ENCODE assay signal across 8 cellular contexts in genomic region chr6:44072959-44073611, GRCh38. TPM values are rescaled to one million over a fixed set of nuclear protein-coding genes. Genes with fewer than 3 reads are reported as not detected.
A peak's percentile ranks its signal among the peaks of the same experiment; 100 is the strongest.
DNase-seq lines count a peak whose midpoint lies in the region; ATAC-seq and TF ChIP-seq lines count a peak whose summit lies in the region.

No MANE protein-coding gene starts in this region.

- peaks cover 43% of the 10 kb centered on the region for H3K4me1 ChIP-seq in PC-3 (ENCODE audit: insufficient read depth, low read length)
- H3K4me1 ChIP-seq in right atrium auricular region = peaks cover 3 to 46% of the 10 kb centered on the region in 2 donors
- H3K4me1 ChIP-seq in sigmoid colon = peaks cover 0 to 45% (median 35%) of the 10 kb centered on the region in 4 donors

- 1% methylated on average over 55 of the region's 55 CpGs for WGBS in sigmoid colon, 2 donors

- no peaks in the 10 kb centered on the region for H3K36me3 Mint-ChIP-seq in activated naive CD8-positive, alpha-beta T cell treated with anti-CD3 and anti-CD28 coated beads for 36 hours

- no peaks in the 10 kb centered on the region for H3F3A ChIP-seq in PC-3 (ENCODE audit: low read length, unreplicated experiment)

- no peaks in the 10 kb centered on the region for H3K9me3 Mint-ChIP-seq in activated naive CD8-positive, alpha-beta T cell treated with anti-CD3 and anti-CD28 coated beads for 36 hours

- peaks cover 24% of the 10 kb centered on the region for H3K27me3 Mint-ChIP-seq in activated naive CD8-positive, alpha-beta T cell treated with anti-CD3 and anti-CD28 coated beads for 36 hours

- H3K36me3 ChIP-seq in GM06990 (ENCODE audit: control insufficient read depth, insufficient read depth, low read length) (no peaks in the 10 kb centered on the region), PC-3 (ENCODE audit: low read depth, low read length) (no peaks in the 10 kb centered on the region), right atrium auricular region (no peaks in the 10 kb centered on the region), sigmoid colon (no peaks in the 10 kb centered on the region)

- H3K4me2 ChIP-seq in PC-3 (ENCODE audit: low read length) = peak overlapping the region; percentile 66

- H3K9me3 ChIP-seq in PC-3 (ENCODE audit: low read length) = no peaks in the 10 kb centered on the region
- H3K9me3 ChIP-seq in right atrium auricular region = no peaks in the 10 kb centered on the region
- no peaks in the 10 kb centered on the region for H3K9me3 ChIP-seq in sigmoid colon

- TF ChIP-seq EP300 in sigmoid colon (IDR thresholded peaks at IDR 0.05) = no peak

- TSS peak; percentile 80 for BruUV-seq in PC-3 (replicated peaks; lab: Mats Ljungman, UMichigan)

- H4K20me1 ChIP-seq in PC-3 (ENCODE audit: low read length) = no peaks in the 10 kb centered on the region

- no peak for TF ChIP-seq POLR2A in sigmoid colon (IDR thresholded peaks at IDR 0.05)

- H3K27me3 ChIP-seq in GM06990 (replicated peaks; ENCODE audit: control insufficient read depth, insufficient read depth, low read length) (no peaks in the 10 kb centered on the region), PC-3 (ENCODE audit: low read length) (no peaks in the 10 kb centered on the region), right atrium auricular region (no peaks in the 10 kb centered on the region), sigmoid colon (peaks cover 0 to 7% (median 0%) of the 10 kb centered on the region in 3 donors)

- CTCF ChIA-PET in PC-3 (lab: Charles Lee) = interaction anchor here (0.7 to 2.0 kb wide), 2 partner anchors 100 to 303 kb away, joined by 4 to 5 read pairs; partner anchors contain the start of gene VEGFA

- H3K9ac ChIP-seq in PC-3 (ENCODE audit: low read length) = peak overlapping the region; percentile 55

- H3K79me2 ChIP-seq in PC-3 (ENCODE audit: low read length) = no peaks in the 10 kb centered on the region

- peaks cover 15% of the 10 kb centered on the region for H3K4me1 Mint-ChIP-seq in activated naive CD8-positive, alpha-beta T cell treated with anti-CD3 and anti-CD28 coated beads for 36 hours

- H3K4me3 ChIP-seq in GM06990 (replicated peaks; ENCODE audit: low read depth, low read length) = peak overlapping the region; percentile 65
- H3K4me3 ChIP-seq in HFF-Myc (replicated peaks; ENCODE audit: low read depth, low read length) = peak overlapping the region; percentile 36
- peak overlapping the region; percentile 13; the same call in 1 of the 2 replicates for H3K4me3 ChIP-seq in PC-3 (ENCODE audit: low read length)
- peak overlapping the region; percentile 34 to 57 for H3K4me3 ChIP-seq in right atrium auricular region
- H3K4me3 ChIP-seq in sigmoid colon = peak overlapping the region; percentile 33 to 55 (median 49)

- no peak for TF ChIP-seq CTCF in GM06990 (IDR thresholded peaks at IDR 0.05; ENCODE audit: insufficient read depth, low read length, poor library complexity, severe bottlenecking)
- TF ChIP-seq CTCF in HFF-Myc (IDR thresholded peaks at IDR 0.05; ENCODE audit: low read depth, low read length, missing control alignments) = no peak
- no peak for TF ChIP-seq CTCF in PC-3 (conservative IDR thresholded peaks at IDR 0.05; ENCODE audit: low read depth, low read length)
- TF ChIP-seq CTCF in right atrium auricular region (IDR thresholded peaks at IDR 0.05) = no peak
- no peak for TF ChIP-seq CTCF in sigmoid colon (IDR thresholded peaks at IDR 0.05)

- H3K4me3 Mint-ChIP-seq in activated naive CD8-positive, alpha-beta T cell treated with anti-CD3 and anti-CD28 coated beads for 36 hours = peak overlapping the region; percentile 95

- peak overlapping the region; percentile 89 for H3K27ac Mint-ChIP-seq in activated naive CD8-positive, alpha-beta T cell treated with anti-CD3 and anti-CD28 coated beads for 36 hours

- ATAC-seq in PC-3 = peak; percentile 52

- DNase-seq in GM06990 (ENCODE audit: extremely low read depth, insufficient read length) (peak; percentile 89), HFF-Myc (ENCODE audit: extremely low read depth, low read depth) (no peak), PC-3 (peak; percentile 84), right atrium auricular region (ENCODE audit: low spot score) (no peak), sigmoid colon (peak; percentile 90), NCI-H146 treated with DMSO at 0.1 percent for 48 hours (lab: John Stamatoyannopoulos, UW; ENCODE audit: unreplicated experiment) (no peak), COR-L47 (lab: John Stamatoyannopoulos, UW) (no peak)
- peak; percentile 89 for DNase-seq in activated naive CD8-positive, alpha-beta T cell treated with anti-CD3 and anti-CD28 coated beads for 36 hours

- POLR2A ChIA-PET in PC-3 (lab: Charles Lee; ENCODE audit: unreplicated experiment) = interaction anchor here (0.5 to 0.7 kb wide), 2 partner anchors 302 to 1326 kb away, joined by 4 to 5 read pairs; no protein-coding TSS in a partner anchor

- H3K27ac ChIP-seq in PC-3 (ENCODE audit: low read length) = peak overlapping the region; percentile 84
- H3K27ac ChIP-seq in right atrium auricular region = peak overlapping the region; percentile 85 to 89
- peak overlapping the region; percentile 71 to 83 (median 81) for H3K27ac ChIP-seq in sigmoid colon

- no peaks in the 10 kb centered on the region for H3K9me2 ChIP-seq in PC-3 (replicated peaks; ENCODE audit: low read length)

- no peak overlapping the region for H2AFZ ChIP-seq in PC-3 (ENCODE audit: low read length)

- intact Hi-C loops in PC-3 (cut with micrococcal nuclease) (loop anchor here (2.0 kb wide), 2 partner anchors 14 to 100 kb away; no protein-coding TSS in a partner anchor), sigmoid colon (cut with DNase I) (loop anchor here (1.0 kb wide), 1 partner anchor 100 kb away; no protein-coding TSS in a partner anchor)

RNA-seq across cellular contexts. Expression of gene MRPL14, which starts 54.2 kb away (rescaled TPM):
- total RNA-seq in PC-3 (2014; rRNA removed) (164 and 192 TPM in 2 replicates), right atrium auricular region (10 to 100 TPM; 44.1 to 45.9 TPM), sigmoid colon (10 to 100 TPM; 32.4 to 55.8 (median 45.3) TPM)
- total RNA-seq in activated naive CD8-positive, alpha-beta T cell treated with anti-CD3 and anti-CD28 coated beads for 36 hours = 10 to 100 TPM; 58.5 to 60.8 TPM
- polyA plus RNA-seq in sigmoid colon = 100 to 1,000 TPM in 2 of 3 donors, 10 to 100 TPM in 1; 85.6 to 150 (median 109) TPM

RNA-seq across cellular contexts. Expression of gene TMEM63B, which starts 54.3 kb away (rescaled TPM):
- total RNA-seq in PC-3 (2014; rRNA removed) = 23.6 and 26.9 TPM in 2 replicates
- 10 to 100 TPM; 11.7 to 12.1 TPM for total RNA-seq in activated naive CD8-positive, alpha-beta T cell treated with anti-CD3 and anti-CD28 coated beads for 36 hours
- 10 to 100 TPM; 29.2 to 37.1 TPM for total RNA-seq in right atrium auricular region
- 10 to 100 TPM; 10.0 to 21.3 (median 16.3) TPM for total RNA-seq in sigmoid colon
- 10 to 100 TPM in 2 of 3 donors, 1 to 10 TPM in 1; 9.0 to 48.5 (median 14.6) TPM for polyA plus RNA-seq in sigmoid colon

Comparison
In these comparisons a context has a peak if more than half of its experiments do, and no peak if none do; other contexts are left out.
1. DNase-seq: peak in GM06990 (single experiment), PC-3 (single experiment), activated naive CD8-positive, alpha-beta T cell treated with anti-CD3 and anti-CD28 coated beads for 36 hours (single experiment) and sigmoid colon (single experiment); none in HFF-Myc (single experiment), right atrium auricular region (single experiment), NCI-H146 treated with DMSO at 0.1 percent for 48 hours (single experiment) and COR-L47 (single experiment).
2. H3K4me3 ChIP-seq: peak in every context shown above with its lines; median percentile 65 in GM06990; 49 in sigmoid colon; 46 in right atrium auricular region; 36 in HFF-Myc; 13 in PC-3.
3. Peak in every context shown above with its lines, with median percentiles within 50 percentile points of each other: H3K27ac ChIP-seq.